Comparison of ENCODE assay signal across 29 cellular contexts in genomic region chr2:120374821-120375220, GRCh38. TPM values are rescaled to one million over a fixed set of nuclear protein-coding genes. Genes with fewer than 3 reads are reported as not detected.
"Had no signal": no experiment of that assay in that cellular context is flagged by ENCODE, and none has a peak within 500 bp of the region (broad histone marks: within the 10 kb centered on the region; RNA-seq: fewer than 3 reads in every experiment).

No MANE protein-coding gene starts in this region.

- H3K27me3 ChIP-seq: ascending aorta, breast epithelium had no signal

- FAIRE-seq: frontal cortex had no signal

- H3K27ac ChIP-seq: ascending aorta, breast epithelium, cardiac muscle cell, coronary artery, dorsolateral prefrontal cortex had no signal

- ATAC-seq: activated CD4-positive, alpha-beta T cell treated with anti-CD3 and anti-CD28 coated beads for 36 hours; activated CD8-positive, alpha-beta memory T cell treated with anti-CD3 and anti-CD28 coated beads, Interleukin-2, amount 10 ng/mL, durations not matched to agents 7 days and 5 days; activated CD8-positive, alpha-beta T cell treated with anti-CD3 and anti-CD28 coated beads, Interleukin-2, amount 10 ng/mL, durations not matched to agents 7 days and 5 days; activated naive CD4-positive, alpha-beta T cell treated with anti-CD3 and anti-CD28 coated beads, Interleukin-2, amount 50 U/mL, for 72 hours; esophagus mucosa; T-helper 17 cell had no signal

- H3K9me3 ChIP-seq: ascending aorta, breast epithelium had no signal

- H3K36me3 ChIP-seq: ascending aorta, breast epithelium, cardiac muscle cell had no signal

- H3K4me3 ChIP-seq: ascending aorta, breast epithelium, cardiac muscle cell, coronary artery, dorsolateral prefrontal cortex had no signal

- H3K4me1 ChIP-seq: ascending aorta, breast epithelium had no signal

- DNase-seq: activated CD4-positive, alpha-beta memory T cell treated with anti-CD3 and anti-CD28 coated beads for 36 hours; activated CD4-positive, alpha-beta T cell treated with anti-CD3 and anti-CD28 coated beads for 36 hours; activated CD4-positive, alpha-beta T cell treated with anti-CD3 and anti-CD28 coated beads, Interleukin-2, amount 10 ng/mL, durations not matched to agents 24 days and 14 days; activated CD4-positive, CD25-positive, alpha-beta regulatory T cell; activated CD4-positive, CD25-positive, alpha-beta regulatory T cell treated with anti-CD3 and anti-CD28 coated beads, Interleukin-2, amount 50 U/mL, for 72 hours; activated CD8-positive, alpha-beta memory T cell treated with anti-CD3 and anti-CD28 coated beads, Interleukin-2, amount 10 ng/mL, durations not matched to agents 7 days and 5 days; activated CD8-positive, alpha-beta memory T cell treated with anti-CD3 and anti-CD28 coated beads, Interleukin-2, amount 50 U/mL, for 4 hours; activated CD8-positive, alpha-beta T cell treated with anti-CD3 and anti-CD28 coated beads, Interleukin-2, amount 10 ng/mL, durations not matched to agents 7 days and 5 days; activated gamma-delta T cell; activated naive CD4-positive, alpha-beta T cell; activated naive CD4-positive, alpha-beta T cell treated with anti-CD3 and anti-CD28 coated beads, Interleukin-2, amount 10 ng/mL, durations not matched to agents 7 days and 5 days; activated naive CD8-positive, alpha-beta T cell treated with anti-CD3 and anti-CD28 coated beads, Interleukin-2, amount 10 ng/mL, durations not matched to agents 7 days and 5 days; activated T-cell treated with anti-CD3 and anti-CD28 coated beads, Interleukin-2, amount 50 U/mL, for 24 hours; activated T-cell treated with anti-CD3 and anti-CD28 coated beads, Interleukin-2, amount 50 U/mL, for 72 hours; dorsolateral prefrontal cortex; effector memory CD4-positive, alpha-beta T cell; endodermal cell; foreskin fibroblast; T-helper 1 cell; T-helper 17 cell; T1000 had no signal

RNA-seq across cellular contexts. Expression of gene INHBB, which starts 28.9 kb away (rescaled TPM):
- total RNA-seq: activated CD4-positive, alpha-beta memory T cell treated with anti-CD3 and anti-CD28 coated beads for 36 hours; activated CD4-positive, alpha-beta T cell treated with anti-CD3 and anti-CD28 coated beads for 36 hours; activated CD4-positive, alpha-beta T cell treated with anti-CD3 and anti-CD28 coated beads, Interleukin-2, amount 10 ng/mL, durations not matched to agents 24 days and 14 days; activated CD8-positive, alpha-beta memory T cell treated with anti-CD3 and anti-CD28 coated beads for 36 hours; activated CD8-positive, alpha-beta memory T cell treated with anti-CD3 and anti-CD28 coated beads, Interleukin-2, amount 10 ng/mL, durations not matched to agents 7 days and 5 days; activated CD8-positive, alpha-beta T cell treated with anti-CD3 and anti-CD28 coated beads, Interleukin-2, amount 10 ng/mL, durations not matched to agents 7 days and 5 days; activated naive CD4-positive, alpha-beta T cell treated with anti-CD3 and anti-CD28 coated beads, Interleukin-2, amount 50 U/mL, for 72 hours; activated naive CD8-positive, alpha-beta T cell treated with anti-CD3 and anti-CD28 coated beads, Interleukin-2, amount 10 ng/mL, durations not matched to agents 7 days and 5 days; activated T-cell treated with anti-CD3 and anti-CD28 coated beads, Interleukin-2, amount 50 U/mL, for 72 hours; cardiac muscle cell; endodermal cell; T-helper 17 cell had no signal
- polyA plus RNA-seq: cardiac muscle cell had no signal
